ENCODE assay signal across 20 cellular contexts in the genomic region with DNA sequence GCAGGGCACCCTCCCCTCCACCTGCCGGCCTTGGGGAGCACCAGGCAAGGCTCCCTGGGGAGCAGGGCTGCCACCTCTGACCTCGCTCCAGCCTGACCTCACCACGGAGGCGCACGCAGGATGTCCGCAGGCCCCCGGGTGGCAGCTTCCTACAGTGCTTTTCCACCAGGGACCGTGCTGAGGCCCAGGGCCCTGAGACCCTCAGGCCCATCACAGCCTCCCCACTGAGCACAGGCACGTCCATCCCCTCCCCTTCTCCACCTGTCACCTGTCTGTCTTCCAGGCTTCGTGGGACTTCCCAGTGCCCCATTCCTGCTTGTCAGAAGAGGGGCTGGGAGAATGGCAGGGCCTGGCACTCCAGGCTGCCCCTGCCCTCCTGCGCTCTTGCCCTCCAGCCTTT.
DNase-seq lines count a peak whose midpoint lies in the region; ATAC-seq and TF ChIP-seq lines count a peak whose summit lies in the region.
"Had no signal": no experiment of that assay in that cellular context is flagged by ENCODE, and none has a peak within 500 bp of the region (broad histone marks: within the 10 kb centered on the region; RNA-seq: fewer than 3 reads in every experiment).

No MANE protein-coding gene starts in this region.

- peaks cover 97% of the 10 kb centered on the region for H3K79me2 ChIP-seq in Karpas-422 (ENCODE audit: low read length)

- H3K27ac ChIP-seq in Karpas-422 (ENCODE audit: low read length): peak overlapping the region; percentile 100
- H3K27ac ChIP-seq: GM23248 had no signal

- peaks cover 52% of the 10 kb centered on the region for H3K4me1 ChIP-seq in Karpas-422 (ENCODE audit: low read length)

- in situ Hi-C loops in KBM-7 (cut with MboI; ENCODE audit: low pct_unique_long_range_greater_than_20kb, low sequenced_read_pairs): no loop called here

- intact Hi-C loops in Right ventricle myocardium inferior (cut with DNase I) (no loop called here), cardiac septum (cut with DNase I) (no loop called here)

- peaks cover 25% of the 10 kb centered on the region for H3K4me1 Mint-ChIP-seq in brain
- H3K4me1 Mint-ChIP-seq in stimulated activated naive B cell treated with anti-CD40 and anti-IgM and Interleukin-4, amounts not matched to agents 10 μg/mL and 1 μg/mL and 100 μg/mL, for 72 hours: peaks cover 49 to 65% of the 10 kb centered on the region in 2 donors

- peaks cover 6% of the 10 kb centered on the region for H3K27me3 Mint-ChIP-seq in brain
- H3K27me3 Mint-ChIP-seq in stimulated activated naive B cell treated with anti-CD40 and anti-IgM and Interleukin-4, amounts not matched to agents 10 μg/mL and 1 μg/mL and 100 μg/mL, for 72 hours: no peaks in the 10 kb centered on the region

- DNase-seq in Right ventricle myocardium inferior (ENCODE audit: missing footprints) (peak; percentile 27), cardiac septum (ENCODE audit: low spot score) (no peak), Karpas-422 (no peak), KBM-7 (no peak)
- DNase-seq in stimulated activated naive B cell treated with anti-CD40 and anti-IgM and Interleukin-4, amounts not matched to agents 10 μg/mL and 1 μg/mL and 100 μg/mL, for 72 hours: no peak
- no peak for DNase-seq in activated CD4-positive, CD25-positive, alpha-beta regulatory T cell (lab: John Stamatoyannopoulos, UW)
- no peak for DNase-seq in activated CD4-positive, alpha-beta T cell treated with anti-CD3 and anti-CD28 coated beads for 4 hours
- DNase-seq: 8988T, GM23248, HCEC 1CT, MV-4-11, NCI-H1105 treated with DMSO at 0.1 percent for 48 hours, NCI-H2029 treated with DMSO at 0.1 percent for 48 hours, NCI-H345, NCI-H524 treated with DMSO at 0.1 percent for 48 hours, OCI-M1, SHP77 treated with DMSO at 0.1 percent for 48 hours, T-helper 1 cell had no signal

- no peak for ATAC-seq in Right ventricle myocardium inferior
- no peak for ATAC-seq in stimulated activated naive B cell treated with anti-CD40 and anti-IgM and Interleukin-4, amounts not matched to agents 10 μg/mL and 1 μg/mL and 100 μg/mL, for 72 hours (replicated peaks)
- ATAC-seq: GM12878 had no signal

- peaks cover 43% of the 10 kb centered on the region for H4K20me1 ChIP-seq in Karpas-422 (ENCODE audit: insufficient read depth, low read depth, low read length)

- peaks cover 47% of the 10 kb centered on the region for H3K36me3 ChIP-seq in Karpas-422 (ENCODE audit: insufficient read depth, low read length)

- H3K9me3 Mint-ChIP-seq in brain: no peaks in the 10 kb centered on the region
- no peaks in the 10 kb centered on the region for H3K9me3 Mint-ChIP-seq in stimulated activated naive B cell treated with anti-CD40 and anti-IgM and Interleukin-4, amounts not matched to agents 10 μg/mL and 1 μg/mL and 100 μg/mL, for 72 hours

- H3K4me2 ChIP-seq in Karpas-422 (ENCODE audit: low read depth, low read length, poor library complexity, severe bottlenecking): no peak overlapping the region

- no peaks in the 10 kb centered on the region for H3K27me3 ChIP-seq in Karpas-422 (ENCODE audit: low read length)

- H3K9me2 ChIP-seq in Karpas-422 (replicated peaks; ENCODE audit: insufficient read depth, low read length): no peaks in the 10 kb centered on the region

- no peak overlapping the region for H3K9ac ChIP-seq in Karpas-422 (ENCODE audit: low read length)
- H3K9ac ChIP-seq: GM23248 had no signal

- H3K4me3 ChIP-seq in Karpas-422 (ENCODE audit: low read length): no peak overlapping the region
- H3K4me3 ChIP-seq: GM12878, GM23248 had no signal

- no peak for TF ChIP-seq CTCF in brain (conservative IDR thresholded peaks at IDR 0.05)

- no peaks in the 10 kb centered on the region for H3K9me3 ChIP-seq in Karpas-422 (ENCODE audit: low read length)

- peak overlapping the region in 3 of 5 experiments; percentile 21 to 79 (median 78) for H3K27ac Mint-ChIP-seq in brain
- peak overlapping the region; percentile 43 for H3K27ac Mint-ChIP-seq in stimulated activated naive B cell treated with anti-CD40 and anti-IgM and Interleukin-4, amounts not matched to agents 10 μg/mL and 1 μg/mL and 100 μg/mL, for 72 hours

- no peak overlapping the region for H2AFZ ChIP-seq in Karpas-422 (ENCODE audit: low read length)
- H2AFZ ChIP-seq: GM23248 had no signal

- no peaks in the 10 kb centered on the region for H3K36me3 Mint-ChIP-seq in brain
- peaks cover 1 to 4% of the 10 kb centered on the region in 2 donors for H3K36me3 Mint-ChIP-seq in stimulated activated naive B cell treated with anti-CD40 and anti-IgM and Interleukin-4, amounts not matched to agents 10 μg/mL and 1 μg/mL and 100 μg/mL, for 72 hours

- no peak overlapping the region for H3K4me3 Mint-ChIP-seq in brain
- H3K4me3 Mint-ChIP-seq in stimulated activated naive B cell treated with anti-CD40 and anti-IgM and Interleukin-4, amounts not matched to agents 10 μg/mL and 1 μg/mL and 100 μg/mL, for 72 hours: peak overlapping the region in 1 of 2 donors; percentile 12
